In the genomic region with DNA sequence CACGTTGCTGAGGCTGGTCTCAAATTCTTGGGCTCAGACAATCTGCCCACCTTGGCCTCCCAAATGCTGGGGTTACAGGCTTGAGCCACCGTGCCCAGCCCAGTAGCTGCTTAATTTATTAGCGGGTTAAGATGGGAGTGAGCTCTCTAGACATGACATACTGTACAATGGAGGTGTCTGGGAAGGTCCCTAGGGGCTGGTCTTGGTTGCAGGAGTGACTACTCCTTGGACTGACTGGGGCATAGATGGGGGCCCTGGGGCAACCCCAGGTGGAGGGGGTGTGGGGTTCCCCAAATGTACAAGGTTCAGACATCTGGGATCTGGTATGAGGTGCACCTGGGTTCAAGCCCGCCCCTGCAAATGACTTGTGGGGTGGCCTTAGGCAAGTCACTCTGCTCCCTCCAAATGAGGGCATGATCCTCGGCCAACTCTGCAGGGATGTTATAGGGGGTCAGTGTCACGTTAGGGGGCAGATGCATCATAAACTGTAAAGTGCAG, we compare ENCODE assay signal across 21 cellular contexts. TPM values are rescaled to one million over a fixed set of nuclear protein-coding genes. Genes with fewer than 3 reads are reported as not detected.
A peak's percentile ranks its signal among the peaks of the same experiment; 100 is the strongest.
DNase-seq lines count a peak whose midpoint lies in the region; ATAC-seq and TF ChIP-seq lines count a peak whose summit lies in the region.
"Had no signal": no experiment of that assay in that cellular context is flagged by ENCODE, and none has a peak within 500 bp of the region (broad histone marks: within the 10 kb centered on the region; RNA-seq: fewer than 3 reads in every experiment).

No MANE protein-coding gene starts in this region.

- H3K79me2 ChIP-seq in osteoblast (ENCODE audit: insufficient read depth, low read length): no peaks in the 10 kb centered on the region

- no peaks in the 10 kb centered on the region for H3K27me3 Mint-ChIP-seq in activated CD4-positive, alpha-beta T cell treated with anti-CD3 and anti-CD28 coated beads for 36 hours
- H3K27me3 Mint-ChIP-seq in activated naive CD8-positive, alpha-beta T cell treated with anti-CD3 and anti-CD28 coated beads, Interleukin-2, amount 10 ng/mL, durations not matched to agents 7 days and 5 days: no peaks in the 10 kb centered on the region

- intact Hi-C loops in activated CD4-positive, alpha-beta T cell treated with anti-CD3 and anti-CD28 coated beads for 36 hours (cut with DNase I, micrococcal nuclease): loop anchor here in 1 of 2 experiments (2.0 to 5.0 kb wide), 2 partner anchors 90 to 118 kb away; no protein-coding TSS in a partner anchor
- intact Hi-C loops in lower lobe of right lung (cut with DNase I) (no loop called here), left ventricle myocardium superior (cut with micrococcal nuclease) (no loop called here)

- H3K4me3 ChIP-seq in osteoblast (ENCODE audit: insufficient read depth, low read length) (peak overlapping the region; percentile 55), lower lobe of right lung (no peak overlapping the region)
- H3K4me3 ChIP-seq: psoas muscle, SJSA1, skin epidermis, suprapubic skin, vagina had no signal

- H3K4me2 ChIP-seq in osteoblast (ENCODE audit: insufficient read depth, low read length): peak overlapping the region; percentile 78

- peak; percentile 20 for ATAC-seq in activated CD4-positive, alpha-beta T cell treated with anti-CD3 and anti-CD28 coated beads for 36 hours
- peak; percentile 22 for ATAC-seq in activated naive CD8-positive, alpha-beta T cell treated with anti-CD3 and anti-CD28 coated beads, Interleukin-2, amount 10 ng/mL, durations not matched to agents 7 days and 5 days (ENCODE audit: low read depth)
- ATAC-seq in lower lobe of right lung: no peak
- no peak for ATAC-seq in left ventricle myocardium superior
- ATAC-seq: psoas muscle had no signal

- no peaks in the 10 kb centered on the region for H3K9me3 Mint-ChIP-seq in activated CD4-positive, alpha-beta T cell treated with anti-CD3 and anti-CD28 coated beads for 36 hours (ENCODE audit: low read depth)
- H3K9me3 Mint-ChIP-seq in activated naive CD8-positive, alpha-beta T cell treated with anti-CD3 and anti-CD28 coated beads, Interleukin-2, amount 10 ng/mL, durations not matched to agents 7 days and 5 days: no peaks in the 10 kb centered on the region

- CTCF ChIA-PET in activated CD4-positive, alpha-beta T cell treated with anti-CD3 and anti-CD28 coated beads for 36 hours (lab: Charles Lee): interaction anchor here (0.6 to 1.3 kb wide), 4 partner anchors 9 to 119 kb away, joined by 3 to 5 read pairs (median 4); no protein-coding TSS in a partner anchor
- CTCF ChIA-PET in RWPE1 (lab: Yijun Ruan, JAX): interaction anchor here (0.6 kb wide), 1 partner anchor 141 kb away, joined by 3 read pairs; no protein-coding TSS in a partner anchor

- POLR2A ChIA-PET in activated CD4-positive, alpha-beta T cell treated with anti-CD3 and anti-CD28 coated beads for 36 hours (lab: Charles Lee): no interaction called here
- POLR2A ChIA-PET in RWPE1 (lab: Yijun Ruan, JAX; ENCODE audit: low non-redundant PET): no interaction called here
- POLR2A ChIA-PET in activated naive CD8-positive, alpha-beta T cell treated with anti-CD3 and anti-CD28 coated beads, Interleukin-2, amount 10 ng/mL, durations not matched to agents 7 days and 5 days (lab: Charles Lee): interaction anchor here (0.7 to 3.6 kb wide), 6 partner anchors 11 to 98 kb away, joined by 3 to 31 read pairs (median 5); a partner anchor contains a TSS

- no peak overlapping the region for H3K4me3 Mint-ChIP-seq in activated CD4-positive, alpha-beta T cell treated with anti-CD3 and anti-CD28 coated beads for 36 hours
- no peak overlapping the region for H3K4me3 Mint-ChIP-seq in activated naive CD8-positive, alpha-beta T cell treated with anti-CD3 and anti-CD28 coated beads, Interleukin-2, amount 10 ng/mL, durations not matched to agents 7 days and 5 days

- H3K27ac ChIP-seq in RWPE1 (peak overlapping the region; percentile 88), osteoblast (ENCODE audit: low read depth, low read length) (no peak overlapping the region), lower lobe of right lung (no peak overlapping the region)
- H3K27ac ChIP-seq: psoas muscle, skin epidermis, suprapubic skin, vagina had no signal

- H3K27me3 ChIP-seq in osteoblast (ENCODE audit: insufficient read depth, low read length): no peaks in the 10 kb centered on the region
- no peaks in the 10 kb centered on the region for H3K27me3 ChIP-seq in lower lobe of right lung (ENCODE audit: low read depth)
- H3K27me3 ChIP-seq: SJSA1, suprapubic skin, vagina had no signal

- no peaks in the 10 kb centered on the region for H4K20me1 ChIP-seq in osteoblast (ENCODE audit: insufficient read depth, low read length)

- no peak for DNase-seq in activated CD4-positive, alpha-beta T cell treated with anti-CD3 and anti-CD28 coated beads for 36 hours
- no peak for DNase-seq in activated CD4-positive, alpha-beta T cell treated with anti-CD3 and anti-CD28 coated beads for 4 hours
- DNase-seq in RWPE1 (ENCODE audit: low spot score) (no peak), osteoblast (ENCODE audit: insufficient read length, low spot score, missing footprints) (no peak), DMS114 treated with DMSO at 0.1 percent for 48 hours (lab: John Stamatoyannopoulos, UW; ENCODE audit: unreplicated experiment) (no peak), lower lobe of right lung (no peak), left ventricle myocardium superior (no peak)
- DNase-seq in activated naive CD8-positive, alpha-beta T cell treated with anti-CD3 and anti-CD28 coated beads, Interleukin-2, amount 10 ng/mL, durations not matched to agents 7 days and 5 days: no peak
- DNase-seq: midbrain; NCI-H1436 treated with DMSO at 0.1 percent for 48 hours; NCI-H2171; psoas muscle; stimulated activated CD4-positive, alpha-beta T cell treated with anti-CD3 and anti-CD28 coated beads, Interleukin-4, amount 100 ng/mL, for 1 hour had no signal

- peaks cover 16% of the 10 kb centered on the region for H3K4me1 ChIP-seq in osteoblast (ENCODE audit: insufficient read depth, low read length)
- no peaks in the 10 kb centered on the region for H3K4me1 ChIP-seq in lower lobe of right lung
- H3K4me1 ChIP-seq: psoas muscle, suprapubic skin, vagina had no signal

- H3K36me3 Mint-ChIP-seq in activated CD4-positive, alpha-beta T cell treated with anti-CD3 and anti-CD28 coated beads for 36 hours (ENCODE audit: low read depth): peaks cover 16% of the 10 kb centered on the region
- H3K36me3 Mint-ChIP-seq in activated naive CD8-positive, alpha-beta T cell treated with anti-CD3 and anti-CD28 coated beads, Interleukin-2, amount 10 ng/mL, durations not matched to agents 7 days and 5 days: peaks cover 18% of the 10 kb centered on the region

- no peaks in the 10 kb centered on the region for H3K36me3 ChIP-seq in osteoblast (ENCODE audit: insufficient read depth, low read length)
- peaks cover 15% of the 10 kb centered on the region for H3K36me3 ChIP-seq in lower lobe of right lung
- H3K36me3 ChIP-seq: SJSA1, suprapubic skin, vagina had no signal

- H3K4me1 Mint-ChIP-seq in activated CD4-positive, alpha-beta T cell treated with anti-CD3 and anti-CD28 coated beads for 36 hours: peaks cover 18% of the 10 kb centered on the region
- peaks cover 20% of the 10 kb centered on the region for H3K4me1 Mint-ChIP-seq in activated naive CD8-positive, alpha-beta T cell treated with anti-CD3 and anti-CD28 coated beads, Interleukin-2, amount 10 ng/mL, durations not matched to agents 7 days and 5 days

- TF ChIP-seq CTCF in RWPE1 (conservative IDR thresholded peaks at IDR 0.05; ENCODE audit: low read depth) (no peak), osteoblast (IDR thresholded peaks at IDR 0.05; ENCODE audit: extremely low read depth, low read depth, low read length) (no peak), lower lobe of right lung (IDR thresholded peaks at IDR 0.05) (no peak)

- H2AFZ ChIP-seq in osteoblast (ENCODE audit: low read length): no peak overlapping the region

- H3K9me3 ChIP-seq in osteoblast (ENCODE audit: low read depth, low read length) (no peaks in the 10 kb centered on the region), lower lobe of right lung (no peaks in the 10 kb centered on the region)
- H3K9me3 ChIP-seq: psoas muscle, SJSA1, suprapubic skin, vagina had no signal

- peak overlapping the region; percentile 60 for H3K27ac Mint-ChIP-seq in activated CD4-positive, alpha-beta T cell treated with anti-CD3 and anti-CD28 coated beads for 36 hours
- peak overlapping the region; percentile 30 for H3K27ac Mint-ChIP-seq in activated naive CD8-positive, alpha-beta T cell treated with anti-CD3 and anti-CD28 coated beads, Interleukin-2, amount 10 ng/mL, durations not matched to agents 7 days and 5 days

RNA-seq across cellular contexts. Expression of a gene that starts 12.8 kb away (rescaled TPM):
- total RNA-seq in activated CD4-positive, alpha-beta T cell treated with anti-CD3 and anti-CD28 coated beads for 36 hours: not detected
- total RNA-seq in activated naive CD8-positive, alpha-beta T cell treated with anti-CD3 and anti-CD28 coated beads, Interleukin-2, amount 10 ng/mL, durations not matched to agents 7 days and 5 days: not detected
- total RNA-seq in osteoblast (not detected in 2 replicates), lower lobe of right lung (not detected), left ventricle myocardium superior (not detected)
- total RNA-seq: A172, bronchial epithelial cell, dermis microvascular lymphatic vessel endothelial cell, frontal cortex, psoas muscle, SJSA1, suprapubic skin, vagina had no signal

RNA-seq across cellular contexts. Expression of a gene that starts 17.0 kb away (rescaled TPM):
- 10 to 100 TPM; 31.2 to 38.2 TPM for total RNA-seq in activated CD4-positive, alpha-beta T cell treated with anti-CD3 and anti-CD28 coated beads for 36 hours
- total RNA-seq in activated naive CD8-positive, alpha-beta T cell treated with anti-CD3 and anti-CD28 coated beads, Interleukin-2, amount 10 ng/mL, durations not matched to agents 7 days and 5 days: 10 to 100 TPM; 72.5 to 80.6 TPM
- total RNA-seq in osteoblast: 0.36 TPM in 1 of 2 replicates, not detected in the other
- 8.2 TPM for total RNA-seq in lower lobe of right lung
- total RNA-seq in left ventricle myocardium superior: 0.37 TPM
- total RNA-seq: A172, dermis microvascular lymphatic vessel endothelial cell, SJSA1 had no signal

RNA-seq across cellular contexts. Expression of a gene that starts 24.7 kb away (rescaled TPM):
- total RNA-seq in activated CD4-positive, alpha-beta T cell treated with anti-CD3 and anti-CD28 coated beads for 36 hours: 10 to 100 TPM; 46.3 to 48.2 TPM
- 10 to 100 TPM; 61.4 to 63.4 TPM for total RNA-seq in activated naive CD8-positive, alpha-beta T cell treated with anti-CD3 and anti-CD28 coated beads, Interleukin-2, amount 10 ng/mL, durations not matched to agents 7 days and 5 days
- total RNA-seq in osteoblast (93.4 and 109 TPM in 2 replicates), lower lobe of right lung (59.9 TPM), left ventricle myocardium superior (38.8 TPM)

RNA-seq across cellular contexts. Expression of a gene that starts 37.2 kb away (rescaled TPM):
- 10 to 100 TPM; 61.8 to 92.0 TPM for total RNA-seq in activated CD4-positive, alpha-beta T cell treated with anti-CD3 and anti-CD28 coated beads for 36 hours
- 100 to 1,000 TPM; 132 to 135 TPM for total RNA-seq in activated naive CD8-positive, alpha-beta T cell treated with anti-CD3 and anti-CD28 coated beads, Interleukin-2, amount 10 ng/mL, durations not matched to agents 7 days and 5 days
- total RNA-seq in osteoblast (49.5 and 52.1 TPM in 2 replicates), lower lobe of right lung (66.0 TPM), left ventricle myocardium superior (39.1 TPM)

RNA-seq across cellular contexts. Expression of a gene that starts 48.8 kb away (rescaled TPM):
- total RNA-seq in activated CD4-positive, alpha-beta T cell treated with anti-CD3 and anti-CD28 coated beads for 36 hours: 100 to 1,000 TPM; 165 to 218 TPM
- 100 to 1,000 TPM; 133 to 153 TPM for total RNA-seq in activated naive CD8-positive, alpha-beta T cell treated with anti-CD3 and anti-CD28 coated beads, Interleukin-2, amount 10 ng/mL, durations not matched to agents 7 days and 5 days
- total RNA-seq in osteoblast (61.6 and 68.8 TPM in 2 replicates), lower lobe of right lung (110 TPM), left ventricle myocardium superior (16.4 TPM)

Comparison
In these comparisons a context has a peak if more than half of its experiments do, and no peak if none do; other contexts are left out.
1. ATAC-seq: peak in activated CD4-positive, alpha-beta T cell treated with anti-CD3 and anti-CD28 coated beads for 36 hours (single experiment) and activated naive CD8-positive, alpha-beta T cell treated with anti-CD3 and anti-CD28 coated beads, Interleukin-2, amount 10 ng/mL, durations not matched to agents 7 days and 5 days (single experiment); none in lower lobe of right lung (0 of 2) and left ventricle myocardium superior (single experiment).